15 cellular contexts compared by ENCODE assay signal in genomic region chr1:168396940-168397680, GRCh38.
DNase-seq lines count a peak whose midpoint lies in the region; ATAC-seq and TF ChIP-seq lines count a peak whose summit lies in the region.
"Had no signal": no experiment of that assay in that cellular context is flagged by ENCODE, and none has a peak within 500 bp of the region (broad histone marks: within the 10 kb centered on the region; RNA-seq: fewer than 3 reads in every experiment).

No MANE protein-coding gene starts in this region.

- DNase-seq in GM03348 (ENCODE audit: low spot score) (peak; percentile 9), NCI-H226 (peak; percentile 41), left kidney (ENCODE audit: low read depth, low spot score) (peak; percentile 8), AG08395 (ENCODE audit: low spot score) (no peak), sciatic nerve (ENCODE audit: low spot score) (no peak)
- no peak for DNase-seq in activated CD4-positive, alpha-beta T cell treated with anti-CD3 and anti-CD28 coated beads for 1 hour
- DNase-seq: DMS153, KBM-7, NCI-H1092 treated with DMSO at 0.1 percent for 48 hours, NCI-H1694 treated with DMSO at 0.1 percent for 48 hours, NCI-H524 treated with DMSO at 0.1 percent for 48 hours, SHP77, T-helper 2 cell had no signal

- ATAC-seq in SK-N-SH treated with all-trans-retinoic acid at 6 μM for 48 hours (peak; percentile 12), sciatic nerve (no peak)
- ATAC-seq: GM23338 had no signal

- intact Hi-C loops in sciatic nerve (cut with DNase I), result no loop called here

TF ChIP-seq in SK-N-SH treated with all-trans-retinoic acid at 6 μM for 48 hours, 23 proteins besides CTCF, POLR2A, EP300 and RAD21:
- no peak for TF ChIP-seq TCF4 (CRISPR knock-in tag; IDR thresholded peaks at IDR 0.05; ENCODE audit: borderline replicate concordance)
- TF ChIP-seq ZC3H10 (CRISPR knock-in tag; IDR thresholded peaks at IDR 0.05), result 0 out of 2 replicates have a peak, but pooled peaks have one; percentile 65

Comparison
In these comparisons a context has a peak if more than half of its experiments do, and no peak if none do; other contexts are left out.
1. DNase-seq: peak in GM03348 (single experiment), NCI-H226 (single experiment) and left kidney (single experiment); none in AG08395 (single experiment), sciatic nerve (single experiment) and activated CD4-positive, alpha-beta T cell treated with anti-CD3 and anti-CD28 coated beads for 1 hour (single experiment).